Comparison of ENCODE assay signal across 8 cellular contexts in the genomic region with DNA sequence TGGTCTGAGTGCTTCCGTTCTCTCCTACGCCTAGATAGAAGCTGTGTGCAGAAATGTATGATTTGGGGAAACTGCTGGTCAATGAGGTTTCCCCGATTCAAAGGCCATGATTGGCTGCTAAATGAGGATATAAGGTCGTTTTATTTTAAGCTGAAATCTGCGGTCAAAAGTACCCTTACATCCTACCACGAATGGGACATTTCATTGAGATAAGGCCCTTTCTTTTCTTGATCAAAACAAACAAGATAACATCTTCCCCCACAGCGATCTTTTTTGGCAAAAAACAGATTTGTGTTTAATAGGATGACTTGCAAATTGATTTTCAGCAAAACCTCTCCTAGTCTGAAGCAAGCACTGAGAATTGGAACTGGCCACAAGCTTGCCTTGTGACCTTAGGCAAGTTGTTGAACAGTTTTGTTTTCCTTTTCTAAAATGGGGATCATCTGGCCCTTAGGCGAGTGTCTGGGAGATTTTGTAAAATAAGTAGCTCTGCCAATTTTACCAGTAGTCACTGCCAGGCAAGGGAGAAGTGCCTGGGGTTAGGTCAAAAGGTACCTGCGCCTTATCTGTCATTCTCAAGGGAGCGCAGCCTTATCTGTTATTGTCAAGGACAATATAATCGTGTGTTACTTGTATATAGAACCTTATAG. TPM values are rescaled to one million over a fixed set of nuclear protein-coding genes. Genes with fewer than 3 reads are reported as not detected.
DNase-seq lines count a peak whose midpoint lies in the region; ATAC-seq and TF ChIP-seq lines count a peak whose summit lies in the region.

No MANE protein-coding gene starts in this region.

- peaks cover 32% of the 10 kb centered on the region for H3K4me1 Mint-ChIP-seq in nephron

- no peaks in the 10 kb centered on the region for H3K9me3 ChIP-seq in SK-N-SH

- no peak for TF ChIP-seq RAD21 in SK-N-SH (IDR thresholded peaks at IDR 0.05; ENCODE audit: low read length)

- H2AFZ ChIP-seq in SK-N-SH (ENCODE audit: low read depth), result peak overlapping the region; percentile 83

- no peaks in the 10 kb centered on the region for H3K36me3 ChIP-seq in SK-N-SH (replicated peaks in 1 of 2; ENCODE audit: control insufficient read depth in 1 of 2, insufficient read depth in 2 of 2, low read length in 1 of 2)

- H4K20me1 ChIP-seq in SK-N-SH (ENCODE audit: insufficient read depth), result no peaks in the 10 kb centered on the region

- TF ChIP-seq CTCF in GM10248 (IDR thresholded peaks at IDR 0.05; ENCODE audit: control extremely low read depth, extremely low read depth, low read depth, missing control alignments) (no peak), SK-N-SH (IDR thresholded peaks at IDR 0.05) (no peak), nephron (IDR thresholded peaks at IDR 0.05; ENCODE audit: unreplicated experiment in 3 of 3) (no peak)

- H3K27ac Mint-ChIP-seq in nephron, result peak overlapping the region in 1 of 3 experiments; percentile 44

- H3K9ac ChIP-seq in SK-N-SH, result peak overlapping the region; percentile 50; the same call in 1 of the 2 replicates

- POLR2A ChIA-PET in GM10248 (lab: Yijun Ruan, JAX), result interaction anchor here (0.6 to 1.2 kb wide), 3 partner anchors 29 to 64 kb away, joined by 3 to 4 read pairs (median 3); no protein-coding TSS in a partner anchor
- POLR2A ChIA-PET in SK-N-SH (lab: Yijun Ruan, JAX), result interaction anchor here (0.8 to 2.6 kb wide), 7 partner anchors 10 to 560 kb away, joined by 3 to 13 read pairs (median 4); partner anchors contain the start of genes AKAP1, COIL and TRIM25

- H3K9me3 Mint-ChIP-seq in nephron, result no peaks in the 10 kb centered on the region

- H3K4me1 ChIP-seq in SK-N-SH (ENCODE audit: control insufficient read depth in 1 of 2, insufficient read depth in 2 of 2, low read depth in 1 of 2, low read length in 1 of 2), result peaks cover 5 to 12% of the 10 kb centered on the region in 2 experiments; a peak in 3 of 4 replicates

- H3K27me3 ChIP-seq in SK-N-SH (ENCODE audit: insufficient read depth), result no peaks in the 10 kb centered on the region

- peak; percentile 47 for DNase-seq in GM10248 (ENCODE audit: extremely low spot score)
- DNase-seq in SK-N-SH, result peak; percentile 52
- peak; percentile 30 to 45 for DNase-seq in erythroblast (lab: John Stamatoyannopoulos, UW)
- DNase-seq in NK-92 treated with Interleukin-12 subunit alpha and Interleukin-12 subunit beta, amount 100 ng/mL, for 24 hours (lab: John Stamatoyannopoulos, UW), result no peak
- no peak for DNase-seq in mucosa of gallbladder (ENCODE audit: low spot score)
- no peak for DNase-seq in NCI-H1694 (lab: John Stamatoyannopoulos, UW)

- no peaks in the 10 kb centered on the region for H3K79me2 ChIP-seq in SK-N-SH (ENCODE audit: insufficient read depth)

- H3K4me2 ChIP-seq in SK-N-SH, result peak overlapping the region; percentile 73

- H3K36me3 Mint-ChIP-seq in nephron (ENCODE audit: low read depth), result peaks cover 4% of the 10 kb centered on the region

- TF ChIP-seq POLR2A in erythroblast (IDR thresholded peaks at IDR 0.05; ENCODE audit: low read length), result no peak

- WGBS in SK-N-SH (ENCODE audit: low lambda C conversion rate), result 19% methylated on average over 11 of the region's 11 CpGs

- peak overlapping the region in 1 of 2 experiments; percentile 70; a peak in 2 of 4 replicates for H3K27ac ChIP-seq in SK-N-SH (ENCODE audit: low read depth in 2 of 2, low read length in 1 of 2)

- TF ChIP-seq EP300 in SK-N-SH (IDR thresholded peaks at IDR 0.05; ENCODE audit: borderline replicate concordance in 1 of 2, low read depth in 1 of 2, low read length in 1 of 2), result peak in 1 of 2 experiments; percentile 6; a peak in 1 of 4 replicates

- no peaks in the 10 kb centered on the region for H3F3A ChIP-seq in SK-N-SH (replicated peaks; ENCODE audit: insufficient read depth)

- peak overlapping the region; percentile 80 to 90 (median 86) for H3K4me3 Mint-ChIP-seq in nephron

- peaks cover 9% of the 10 kb centered on the region for H3K27me3 Mint-ChIP-seq in nephron (ENCODE audit: low read depth)

- peak; percentile 50 for ATAC-seq in HG02759 (IDR thresholded peaks at IDR 0.05; ENCODE audit: unreplicated experiment)

- H3K4me3 ChIP-seq in SK-N-SH (ENCODE audit: low read depth in 2 of 2, low read length in 1 of 2), result peak overlapping the region; percentile 70 to 75

- H3K9me2 ChIP-seq in SK-N-SH, result no peaks in the 10 kb centered on the region

- CTCF ChIA-PET in GM10248 (lab: Yijun Ruan, JAX) (interaction anchor here (0.8 to 3.5 kb wide), 9 partner anchors 10 to 159 kb away, joined by 3 to 17 read pairs (median 3); partner anchors contain the start of genes AKAP1 and COIL), SK-N-SH (lab: Yijun Ruan, JAX) (interaction anchor here (0.7 to 3.0 kb wide), 18 partner anchors 11 to 1021 kb away, joined by 3 to 23 read pairs (median 4); partner anchors contain the start of gene COIL)

TF ChIP-seq in SK-N-SH, 30 proteins besides CTCF, POLR2A, EP300 and RAD21:
- TF ChIP-seq GATA2 (CRISPR knock-in tag; IDR thresholded peaks at IDR 0.05) (peak; percentile 63), MXI1 (IDR thresholded peaks at IDR 0.05; ENCODE audit: low read depth, low read length) (no peak; the same call in 1 of the 2 replicates), CHD2 (IDR thresholded peaks at IDR 0.05; ENCODE audit: low read length, partially characterized antibody) (peak; percentile 5), TAF1 (IDR thresholded peaks at IDR 0.05; ENCODE audit: borderline replicate concordance, low read depth, low read length) (no peak)
- TF ChIP-seq, protein P1, sequence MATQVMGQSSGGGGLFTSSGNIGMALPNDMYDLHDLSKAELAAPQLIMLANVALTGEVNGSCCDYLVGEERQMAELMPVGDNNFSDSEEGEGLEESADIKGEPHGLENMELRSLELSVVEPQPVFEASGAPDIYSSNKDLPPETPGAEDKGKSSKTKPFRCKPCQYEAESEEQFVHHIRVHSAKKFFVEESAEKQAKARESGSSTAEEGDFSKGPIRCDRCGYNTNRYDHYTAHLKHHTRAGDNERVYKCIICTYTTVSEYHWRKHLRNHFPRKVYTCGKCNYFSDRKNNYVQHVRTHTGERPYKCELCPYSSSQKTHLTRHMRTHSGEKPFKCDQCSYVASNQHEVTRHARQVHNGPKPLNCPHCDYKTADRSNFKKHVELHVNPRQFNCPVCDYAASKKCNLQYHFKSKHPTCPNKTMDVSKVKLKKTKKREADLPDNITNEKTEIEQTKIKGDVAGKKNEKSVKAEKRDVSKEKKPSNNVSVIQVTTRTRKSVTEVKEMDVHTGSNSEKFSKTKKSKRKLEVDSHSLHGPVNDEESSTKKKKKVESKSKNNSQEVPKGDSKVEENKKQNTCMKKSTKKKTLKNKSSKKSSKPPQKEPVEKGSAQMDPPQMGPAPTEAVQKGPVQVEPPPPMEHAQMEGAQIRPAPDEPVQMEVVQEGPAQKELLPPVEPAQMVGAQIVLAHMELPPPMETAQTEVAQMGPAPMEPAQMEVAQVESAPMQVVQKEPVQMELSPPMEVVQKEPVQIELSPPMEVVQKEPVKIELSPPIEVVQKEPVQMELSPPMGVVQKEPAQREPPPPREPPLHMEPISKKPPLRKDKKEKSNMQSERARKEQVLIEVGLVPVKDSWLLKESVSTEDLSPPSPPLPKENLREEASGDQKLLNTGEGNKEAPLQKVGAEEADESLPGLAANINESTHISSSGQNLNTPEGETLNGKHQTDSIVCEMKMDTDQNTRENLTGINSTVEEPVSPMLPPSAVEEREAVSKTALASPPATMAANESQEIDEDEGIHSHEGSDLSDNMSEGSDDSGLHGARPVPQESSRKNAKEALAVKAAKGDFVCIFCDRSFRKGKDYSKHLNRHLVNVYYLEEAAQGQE (IDR thresholded peaks at IDR 0.05; ENCODE audit: low read depth, low read length), result 0 out of 2 replicates have a peak, but pooled peaks have one; percentile 24

RNA-seq across cellular contexts. Expression of gene SCPEP1, which starts 0.6 kb away (rescaled TPM):
- polyA plus RNA-seq in SK-N-SH (2012; rRNA removed), result 99.6 and 124 TPM in 2 replicates
- polyA plus RNA-seq in SK-N-SH (2012; cell fraction: cytosol; rRNA removed), result 105 and 109 TPM in 2 replicates
- 95.1 and 141 TPM in 2 replicates for polyA plus RNA-seq in SK-N-SH (2012; cell fraction: nucleus; rRNA removed)
- 77.0 TPM for total RNA-seq in mucosa of gallbladder

RNA-seq across cellular contexts. Expression of gene COIL, which starts 17.7 kb away (rescaled TPM):
- polyA plus RNA-seq in SK-N-SH (2012; rRNA removed), result 3.9 and 5.7 TPM in 2 replicates
- 5.6 and 6.7 TPM in 2 replicates for polyA plus RNA-seq in SK-N-SH (2012; cell fraction: cytosol; rRNA removed)
- polyA plus RNA-seq in SK-N-SH (2012; cell fraction: nucleus; rRNA removed), result 5.7 and 8.1 TPM in 2 replicates
- total RNA-seq in mucosa of gallbladder, result 12.5 TPM

Comparison
In these comparisons a context has a peak if more than half of its experiments do, and no peak if none do; other contexts are left out.
1. DNase-seq: peak in GM10248 (single experiment), SK-N-SH (single experiment) and erythroblast (2 of 2); none in NK-92 treated with Interleukin-12 subunit alpha and Interleukin-12 subunit beta, amount 100 ng/mL, for 24 hours (single experiment), mucosa of gallbladder (single experiment) and NCI-H1694 (single experiment).